Comparison of ENCODE assay signal across 8 cellular contexts in the genomic region with DNA sequence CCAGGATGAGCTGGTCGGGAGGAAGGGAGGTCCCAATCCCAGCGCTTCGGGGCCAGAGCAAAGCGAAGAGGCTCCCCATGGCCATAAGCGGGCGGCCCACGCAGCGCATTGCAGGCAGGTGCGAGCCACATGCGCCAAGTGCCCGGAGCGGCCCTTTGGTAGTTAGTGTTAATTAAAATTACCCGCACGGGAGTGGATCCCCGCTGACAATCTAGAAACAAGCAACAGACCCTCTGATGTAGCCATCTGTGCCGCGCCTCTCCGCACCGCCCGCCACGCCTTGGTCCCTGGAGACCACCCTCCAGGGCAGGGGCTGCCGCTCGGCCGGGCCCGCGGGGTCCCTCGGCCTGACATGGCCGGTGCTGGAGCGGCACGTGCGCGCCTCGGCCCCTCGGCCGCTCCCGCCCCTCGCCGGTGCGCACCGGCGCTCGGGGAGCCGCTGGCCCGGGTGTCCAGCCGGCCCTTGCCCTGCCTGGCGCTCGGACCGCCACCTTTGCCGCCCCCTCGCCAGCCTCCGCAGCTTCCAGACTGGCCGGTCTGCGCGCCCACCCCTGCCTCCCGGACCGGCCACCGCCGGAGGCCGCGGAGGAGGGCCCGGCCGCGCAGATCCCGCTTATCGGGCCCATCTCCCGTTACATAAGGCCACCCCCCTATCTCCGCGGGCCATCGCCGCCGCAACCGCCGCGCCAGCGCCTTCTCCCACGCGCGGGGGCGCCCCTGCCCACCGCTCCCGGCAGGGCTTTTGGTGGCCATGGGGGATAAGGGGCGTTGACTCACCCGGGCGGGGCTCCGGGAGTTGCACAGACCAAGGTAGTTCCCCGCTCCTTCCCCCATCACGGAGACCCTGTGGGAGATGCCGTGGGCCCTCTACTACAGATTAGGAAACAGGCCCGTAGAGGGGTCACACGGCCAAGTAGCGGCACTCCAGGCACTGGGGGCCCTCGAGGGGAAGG. TPM values are rescaled to one million over a fixed set of nuclear protein-coding genes. Genes with fewer than 3 reads are reported as not detected.
DNase-seq lines count a peak whose midpoint lies in the region; ATAC-seq and TF ChIP-seq lines count a peak whose summit lies in the region.

No MANE protein-coding gene starts in this region.

- DNase-seq in GM06990 (ENCODE audit: extremely low read depth, insufficient read length) (peak; percentile 58), SK-N-DZ (ENCODE audit: low spot score) (peak; percentile 36), choroid plexus epithelial cell (ENCODE audit: low read depth) (no peak), mesothelial cell of epicardium (ENCODE audit: low spot score in 2 of 2, unreplicated experiment in 2 of 2) (no peak), DMS153 (lab: John Stamatoyannopoulos, UW) (no peak)

- WGBS in thymus, result 11% methylated on average over 92 of the region's 92 CpGs

- no peaks in the 10 kb centered on the region for H3K9me3 ChIP-seq in thymus (ENCODE audit: control insufficient read depth)

- peaks cover 18% of the 10 kb centered on the region for H3K4me1 Mint-ChIP-seq in mesothelial cell of epicardium

- peak overlapping the region; percentile 46 for H3K4me3 Mint-ChIP-seq in mesothelial cell of epicardium

- no peaks in the 10 kb centered on the region for H3K27me3 ChIP-seq in GM06990 (replicated peaks; ENCODE audit: control insufficient read depth, insufficient read depth, low read length)
- H3K27me3 ChIP-seq in thymus (ENCODE audit: control insufficient read depth, insufficient read depth), result no peaks in the 10 kb centered on the region

- TF ChIP-seq CTCF in GM06990 (IDR thresholded peaks at IDR 0.05; ENCODE audit: insufficient read depth, low read length, poor library complexity, severe bottlenecking) (peak; percentile 18), choroid plexus epithelial cell (conservative IDR thresholded peaks at IDR 0.05; ENCODE audit: low read depth, low read length) (no peak), mesothelial cell of epicardium (IDR thresholded peaks at IDR 0.05; ENCODE audit: unreplicated experiment) (no peak)

- H3K9me3 Mint-ChIP-seq in mesothelial cell of epicardium, result peaks cover 7% of the 10 kb centered on the region

- H3K27me3 Mint-ChIP-seq in mesothelial cell of epicardium (ENCODE audit: low read depth), result peaks cover 61% of the 10 kb centered on the region

- no peak overlapping the region for H3K27ac ChIP-seq in thymus (ENCODE audit: low read depth)

- ATAC-seq in GM18505 (IDR thresholded peaks at IDR 0.05; ENCODE audit: unreplicated experiment) (no peak), GM19023 (IDR thresholded peaks at IDR 0.05; ENCODE audit: unreplicated experiment) (no peak)

- TF ChIP-seq POLR2A in GM18505 (IDR thresholded peaks at IDR 0.05; ENCODE audit: borderline replicate concordance, extremely low read depth, insufficient read depth, insufficient read length), result no peak

- H3K36me3 ChIP-seq in GM06990 (ENCODE audit: control insufficient read depth, insufficient read depth, low read length) (no peaks in the 10 kb centered on the region), thymus (ENCODE audit: control insufficient read depth, insufficient read depth) (no peaks in the 10 kb centered on the region)

- no peaks in the 10 kb centered on the region for H3K36me3 Mint-ChIP-seq in mesothelial cell of epicardium

- H3K4me1 ChIP-seq in thymus (ENCODE audit: control insufficient read depth, insufficient read depth, low read length), result peaks cover 11% of the 10 kb centered on the region

- H3K4me3 ChIP-seq in GM06990 (replicated peaks; ENCODE audit: low read depth, low read length) (peak overlapping the region; percentile 40), choroid plexus epithelial cell (ENCODE audit: low read depth, low read length) (peak overlapping the region; percentile 46), thymus (ENCODE audit: low read length) (peak overlapping the region; percentile 31)

- no peak overlapping the region for H3K27ac Mint-ChIP-seq in mesothelial cell of epicardium

RNA-seq across cellular contexts. Expression of a gene that starts 1.9 kb away (rescaled TPM):
- not detected in 2 replicates for polyA plus RNA-seq in SK-N-DZ (2014; cell fraction: cytosol; rRNA removed)
- polyA plus RNA-seq in SK-N-DZ (2014; cell fraction: nucleus; rRNA removed), result not detected in 2 replicates
- 0.33 to 0.78 TPM (median 0.50 TPM) in 3 replicates for total RNA-seq in mesothelial cell of epicardium
- polyA plus RNA-seq in thymus, result 1.0 TPM

RNA-seq across cellular contexts. Expression of a gene that starts 17.7 kb away (rescaled TPM):
- not detected in 2 replicates for polyA plus RNA-seq in SK-N-DZ (2014; cell fraction: cytosol; rRNA removed)
- not detected in 2 replicates for polyA plus RNA-seq in SK-N-DZ (2014; cell fraction: nucleus; rRNA removed)
- not detected in 3 replicates for total RNA-seq in mesothelial cell of epicardium
- polyA plus RNA-seq in thymus, result 0.59 TPM

Comparison
In these comparisons a context has a peak if more than half of its experiments do, and no peak if none do; other contexts are left out.
1. DNase-seq: peak in GM06990 (single experiment) and SK-N-DZ (single experiment); none in choroid plexus epithelial cell (single experiment), mesothelial cell of epicardium (0 of 2) and DMS153 (single experiment).
2. Peak in every context shown above with its lines, with median percentiles within 50 percentile points of each other: H3K4me3 ChIP-seq.